ENCODE assay signal across 8 cellular contexts in the genomic region with DNA sequence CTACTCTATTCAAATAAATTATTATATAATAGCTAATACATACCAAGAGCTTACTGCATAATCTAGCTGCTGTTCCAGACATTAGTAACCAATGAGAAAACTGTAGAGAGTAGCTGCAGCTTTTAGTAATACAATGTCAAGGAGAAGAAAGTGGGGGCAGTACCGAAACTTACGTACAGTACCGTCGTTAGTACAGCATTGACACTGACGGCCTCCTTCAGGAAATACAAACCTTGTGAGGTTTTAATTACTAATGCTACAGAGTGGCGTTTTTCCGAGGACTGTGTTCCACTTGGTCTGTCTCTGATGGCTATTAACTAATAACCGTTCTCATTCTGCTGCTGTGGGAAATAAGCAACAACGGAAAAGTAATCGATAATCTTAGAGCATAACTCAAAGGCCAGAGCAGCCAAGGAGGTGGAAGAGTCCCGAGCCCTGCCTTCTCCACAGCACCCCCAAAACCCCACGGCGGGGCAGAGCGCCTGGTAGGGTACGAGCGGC. TPM values are rescaled to one million over a fixed set of nuclear protein-coding genes. Genes with fewer than 3 reads are reported as not detected.
DNase-seq lines count a peak whose midpoint lies in the region; ATAC-seq and TF ChIP-seq lines count a peak whose summit lies in the region.

No MANE protein-coding gene starts in this region.

- H3K4me3 ChIP-seq in KMS-11 (IDR thresholded peaks at IDR 0.05; ENCODE audit: insufficient read depth, low read depth, low read length), result no peak overlapping the region

- H3K27me3 ChIP-seq in KMS-11 (ENCODE audit: insufficient read depth, low read depth), result no peaks in the 10 kb centered on the region

- H3K27ac Mint-ChIP-seq in nephron, result peak overlapping the region; percentile 81 to 96 (median 87)

- H3K27me3 Mint-ChIP-seq in nephron (ENCODE audit: low read depth), result peaks cover 5% of the 10 kb centered on the region

- H2AFZ ChIP-seq in KMS-11 (ENCODE audit: low read depth), result peak overlapping the region; percentile 82

- H3K4me1 Mint-ChIP-seq in nephron, result peaks cover 40% of the 10 kb centered on the region

- peaks cover 17% of the 10 kb centered on the region for H3K36me3 Mint-ChIP-seq in nephron (ENCODE audit: low read depth)

- H3K4me2 ChIP-seq in KMS-11, result peak overlapping the region; percentile 62

- peaks cover 29% of the 10 kb centered on the region for H3K4me1 ChIP-seq in KMS-11 (ENCODE audit: low read depth, poor library complexity, severe bottlenecking)

- H3K9me3 Mint-ChIP-seq in nephron, result no peaks in the 10 kb centered on the region

- ATAC-seq in GM21737 (IDR thresholded peaks at IDR 0.05; ENCODE audit: unreplicated experiment) (peak; percentile 53), esophagus mucosa (peak; percentile 52)

- H3K4me3 Mint-ChIP-seq in nephron, result peak overlapping the region; percentile 89 to 98 (median 94)

- H3K36me3 ChIP-seq in KMS-11 (ENCODE audit: insufficient read depth), result no peaks in the 10 kb centered on the region

- peak overlapping the region; percentile 95 for H3K9ac ChIP-seq in KMS-11

- DNase-seq in activated T-cell treated with anti-CD3 and anti-CD28 coated beads for 4 hours (peak; percentile 5), T-helper 22 cell (ENCODE audit: low read depth) (peak; percentile 30), NCI-H2029 treated with DMSO at 0.1 percent for 48 hours (lab: John Stamatoyannopoulos, UW) (no peak)
- no peak for DNase-seq in activated T-cell treated with anti-CD3 and anti-CD28 coated beads, Interleukin-2, amount 50 U/mL, for 1 hour

- peaks cover 30% of the 10 kb centered on the region for H3K79me2 ChIP-seq in KMS-11 (ENCODE audit: insufficient read depth, low read depth)

- no peaks in the 10 kb centered on the region for H4K20me1 ChIP-seq in KMS-11 (ENCODE audit: insufficient read depth)

- TF ChIP-seq CTCF in KMS-11 (conservative IDR thresholded peaks at IDR 0.05; ENCODE audit: low read depth, low read length) (no peak), nephron (IDR thresholded peaks at IDR 0.05; ENCODE audit: unreplicated experiment in 3 of 3) (no peak)

- H3K27ac ChIP-seq in KMS-11, result peak overlapping the region; percentile 94

RNA-seq across cellular contexts. Expression of gene PM20D2, which starts 0.3 kb away (rescaled TPM):
- 5.5 TPM for total RNA-seq in esophagus mucosa

RNA-seq across cellular contexts. Expression of gene SRSF12, which starts 27.6 kb away (rescaled TPM):
- 0.44 TPM for total RNA-seq in esophagus mucosa

Comparison
In these comparisons a context has a peak if more than half of its experiments do, and no peak if none do; other contexts are left out.
1. DNase-seq: peak in activated T-cell treated with anti-CD3 and anti-CD28 coated beads for 4 hours (single experiment) and T-helper 22 cell (single experiment); none in activated T-cell treated with anti-CD3 and anti-CD28 coated beads, Interleukin-2, amount 50 U/mL, for 1 hour (single experiment) and NCI-H2029 treated with DMSO at 0.1 percent for 48 hours (single experiment).